In genomic region chr7:93316730-93317129, GRCh38 we compare ENCODE assay signal across 18 cellular contexts.
A peak's percentile ranks its signal among the peaks of the same experiment; 100 is the strongest.
DNase-seq lines count a peak whose midpoint lies in the region; ATAC-seq and TF ChIP-seq lines count a peak whose summit lies in the region.
"Had no signal": no experiment of that assay in that cellular context is flagged by ENCODE, and none has a peak within 500 bp of the region (broad histone marks: within the 10 kb centered on the region; RNA-seq: fewer than 3 reads in every experiment).

No MANE protein-coding gene starts in this region.

- no peak overlapping the region for H3K4me3 Mint-ChIP-seq in activated T-cell treated with anti-CD3 and anti-CD28 coated beads, Interleukin-2, amount 50 U/mL, for 24 hours
- H3K4me3 Mint-ChIP-seq in activated T-helper 17 cell treated with anti-CD3 and anti-CD28 coated beads, Interleukin-2, amount 50 U/mL, for 72 hours, result no peak overlapping the region
- H3K4me3 Mint-ChIP-seq: CD4-positive, alpha-beta memory T cell; GM23338 had no signal

- H3K27ac ChIP-seq in gastrocnemius medialis, result no peak overlapping the region

- DNase-seq in activated T-cell treated with anti-CD3 and anti-CD28 coated beads, Interleukin-2, amount 50 U/mL, for 24 hours, result no peak
- no peak for DNase-seq in activated T-cell treated with anti-CD3 and anti-CD28 coated beads, Interleukin-2, amount 50 U/mL, for 1 hour
- DNase-seq in hepatic stellate cell (ENCODE audit: low spot score) (peak; percentile 16), NAMALWA (ENCODE audit: low spot score) (no peak), gastrocnemius medialis (no peak)
- no peak for DNase-seq in stimulated activated naive CD4-positive, alpha-beta T cell (lab: John Stamatoyannopoulos, UW)
- DNase-seq: 8988T; CD4-positive, alpha-beta memory T cell; HCEC 1CT; NCI-H1105; NCI-H2081; NCI-H748 treated with DMSO at 0.1 percent for 48 hours; NK-92 treated with Interleukin-12 subunit alpha and Interleukin-12 subunit beta, amount 100 ng/mL, for 24 hours; Right ventricle myocardium superior had no signal

- H3K27ac Mint-ChIP-seq in activated T-cell treated with anti-CD3 and anti-CD28 coated beads, Interleukin-2, amount 50 U/mL, for 24 hours, result peak overlapping the region; percentile 6
- H3K27ac Mint-ChIP-seq in activated T-helper 17 cell treated with anti-CD3 and anti-CD28 coated beads, Interleukin-2, amount 50 U/mL, for 72 hours, result peak overlapping the region; percentile 15
- H3K27ac Mint-ChIP-seq: GM23338 had no signal

- intact Hi-C loops in gastrocnemius medialis (cut with DNase I; ENCODE audit: low total_unique reads), result no loop called here

- in situ Hi-C loops in gastrocnemius medialis (cut with MboI; ENCODE audit: low sequenced_read_pairs in 4 of 4), result no loop called here

- peaks cover 0 to 24% of the 10 kb centered on the region in 2 donors for H3K36me3 ChIP-seq in gastrocnemius medialis

- peaks cover 13% of the 10 kb centered on the region for H3K4me1 Mint-ChIP-seq in activated T-cell treated with anti-CD3 and anti-CD28 coated beads, Interleukin-2, amount 50 U/mL, for 24 hours (ENCODE audit: low read depth)
- H3K4me1 Mint-ChIP-seq in activated T-helper 17 cell treated with anti-CD3 and anti-CD28 coated beads, Interleukin-2, amount 50 U/mL, for 72 hours, result peaks cover 11% of the 10 kb centered on the region

- H3K9me3 Mint-ChIP-seq in activated T-cell treated with anti-CD3 and anti-CD28 coated beads, Interleukin-2, amount 50 U/mL, for 24 hours, result no peaks in the 10 kb centered on the region
- H3K9me3 Mint-ChIP-seq in activated T-helper 17 cell treated with anti-CD3 and anti-CD28 coated beads, Interleukin-2, amount 50 U/mL, for 72 hours, result no peaks in the 10 kb centered on the region
- H3K9me3 Mint-ChIP-seq: CD4-positive, alpha-beta memory T cell; GM23338 had no signal

- H3K27me3 Mint-ChIP-seq in activated T-cell treated with anti-CD3 and anti-CD28 coated beads, Interleukin-2, amount 50 U/mL, for 24 hours, result no peaks in the 10 kb centered on the region
- no peaks in the 10 kb centered on the region for H3K27me3 Mint-ChIP-seq in activated T-helper 17 cell treated with anti-CD3 and anti-CD28 coated beads, Interleukin-2, amount 50 U/mL, for 72 hours
- H3K27me3 Mint-ChIP-seq: CD4-positive, alpha-beta memory T cell had no signal

- no peaks in the 10 kb centered on the region for H3K27me3 ChIP-seq in gastrocnemius medialis

- no peak overlapping the region for H3K4me3 ChIP-seq in gastrocnemius medialis
- H3K4me3 ChIP-seq: GM12878, GM23338 had no signal

- H3K9me3 ChIP-seq in gastrocnemius medialis, result no peaks in the 10 kb centered on the region

- H3K36me3 Mint-ChIP-seq in activated T-cell treated with anti-CD3 and anti-CD28 coated beads, Interleukin-2, amount 50 U/mL, for 24 hours (ENCODE audit: low read depth), result peaks cover 59% of the 10 kb centered on the region
- H3K36me3 Mint-ChIP-seq in activated T-helper 17 cell treated with anti-CD3 and anti-CD28 coated beads, Interleukin-2, amount 50 U/mL, for 72 hours (ENCODE audit: low read depth), result peaks cover 60% of the 10 kb centered on the region

- TF ChIP-seq CTCF in gastrocnemius medialis (IDR thresholded peaks at IDR 0.05 in 4 of 5, conservative IDR thresholded peaks at IDR 0.05 in 1 of 5), result no peak

- no peak for TF ChIP-seq POLR2A in gastrocnemius medialis (IDR thresholded peaks at IDR 0.05)

- H3K4me1 ChIP-seq in gastrocnemius medialis, result no peaks in the 10 kb centered on the region

- ATAC-seq in activated T-helper 17 cell treated with anti-CD3 and anti-CD28 coated beads, Interleukin-2, amount 50 U/mL, for 72 hours (replicated peaks), result peak; percentile 24
- ATAC-seq in GM18861 (IDR thresholded peaks at IDR 0.05; ENCODE audit: unreplicated experiment), result no peak
- no peak for ATAC-seq in gastrocnemius medialis
- ATAC-seq: GM12878, GM23338 had no signal
